8 cellular contexts compared by ENCODE assay signal in the genomic region with DNA sequence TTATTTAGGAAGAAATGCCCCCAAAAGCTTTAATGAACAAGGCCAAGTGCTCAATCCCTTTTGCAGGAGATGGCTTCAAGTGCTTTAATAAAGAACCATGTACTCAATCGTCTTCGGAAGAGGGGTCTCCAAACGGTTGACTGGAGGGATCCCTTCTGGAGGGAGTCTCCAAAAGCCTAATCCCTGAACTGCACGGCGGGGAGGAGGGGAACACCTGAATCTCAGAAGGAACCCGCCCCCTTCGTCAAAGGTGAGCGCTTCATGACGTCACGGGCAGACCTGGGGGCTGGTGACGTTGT. TPM values are rescaled to one million over a fixed set of nuclear protein-coding genes. Genes with fewer than 3 reads are reported as not detected.
DNase-seq lines count a peak whose midpoint lies in the region; ATAC-seq, FAIRE-seq and TF ChIP-seq lines count a peak whose summit lies in the region.

No MANE protein-coding gene starts in this region.

- intact Hi-C loops in kidney (cut with DNase I) = no loop called here

- H3K27ac ChIP-seq in angular gyrus (ENCODE audit: low read depth, low read length) = peak overlapping the region; percentile 98
- H3K27ac ChIP-seq in kidney (ENCODE audit: low read depth in 2 of 2, low read length in 2 of 2) = peak overlapping the region; percentile 92 to 99

- H3K9me3 ChIP-seq in kidney (ENCODE audit: control insufficient read depth in 1 of 2, low read length in 2 of 2) = no peaks in the 10 kb centered on the region

- peaks cover 8 to 14% of the 10 kb centered on the region in 2 donors for H3K4me1 ChIP-seq in kidney (ENCODE audit: control insufficient read depth in 1 of 2, insufficient read depth in 1 of 2, low read depth in 1 of 2, low read length in 2 of 2)

- no peak for TF ChIP-seq CTCF in BJ (IDR thresholded peaks at IDR 0.05; ENCODE audit: insufficient read depth, low read depth, low read length)
- TF ChIP-seq CTCF in kidney (IDR thresholded peaks at IDR 0.05; ENCODE audit: borderline replicate concordance, extremely low read depth, insufficient read depth) = no peak

- H3K9ac ChIP-seq in kidney (ENCODE audit: low read length in 2 of 2) = peak overlapping the region; percentile 94 to 95

- no peak for ATAC-seq in HG03378 (IDR thresholded peaks at IDR 0.05; ENCODE audit: unreplicated experiment)

- peaks cover 30% of the 10 kb centered on the region for H3K36me3 ChIP-seq in BJ (ENCODE audit: control insufficient read depth, insufficient read depth, low read length)
- H3K36me3 ChIP-seq in kidney (ENCODE audit: control insufficient read depth in 1 of 2, insufficient read depth in 2 of 2, low read length in 2 of 2) = peaks cover 33 to 38% of the 10 kb centered on the region in 2 donors

- H3K27me3 ChIP-seq in BJ (ENCODE audit: control insufficient read depth, insufficient read depth, low read length) = no peaks in the 10 kb centered on the region

- DNase-seq in BJ (ENCODE audit: low read depth) (no peak), LoVo (ENCODE audit: low spot score) (peak; percentile 71), kidney (no peak), HPDE6-E6E7 (ENCODE audit: extremely low spot score) (no peak), SW 1271 (lab: John Stamatoyannopoulos, UW) (no peak)
- peak; percentile 68 to 85 for DNase-seq in stimulated activated CD4-positive, alpha-beta T cell treated with anti-CD3 and anti-CD28 coated beads, Interleukin-4, amount 100 ng/mL, for 4 hours

- POLR2A ChIA-PET in BJ (lab: Charles Lee) = interaction anchor here (0.5 to 1.4 kb wide), 5 partner anchors 16 to 49 kb away, joined by 4 to 11 read pairs (median 5); a partner anchor contains a TSS

- CTCF ChIA-PET in BJ (lab: Yijun Ruan, JAX) = interaction anchor here (1.0 to 2.2 kb wide), 5 partner anchors 21 to 63 kb away, joined by 3 to 10 read pairs (median 4); a partner anchor contains a TSS

- FAIRE-seq in kidney (lab: Jason Lieb, UNC) = no peak

- H3K4me3 ChIP-seq in BJ (ENCODE audit: low read depth, low read length) = peak overlapping the region; percentile 100
- H3K4me3 ChIP-seq in kidney (ENCODE audit: low read length in 2 of 2) = peak overlapping the region; percentile 70 to 94

RNA-seq across cellular contexts. Expression of a gene that starts 0.5 kb away (rescaled TPM):
- polyA plus RNA-seq in BJ (2011; rRNA removed) = 50.2 and 51.8 TPM in 2 replicates
- polyA minus RNA-seq in BJ (2011; rRNA and poly(A)+ RNA removed) = 30.1 and 41.0 TPM in 2 replicates
- 37.1 TPM for total RNA-seq in kidney
- polyA plus RNA-seq in kidney (ENCODE audit: insufficient read depth, low read depth, low replicate concordance) = 54.0 TPM

RNA-seq across cellular contexts. Expression of a gene that starts 0.8 kb away (rescaled TPM):
- polyA plus RNA-seq in BJ (2011; rRNA removed) = 28.5 and 36.6 TPM in 2 replicates
- polyA minus RNA-seq in BJ (2011; rRNA and poly(A)+ RNA removed) = 19.2 and 30.1 TPM in 2 replicates
- 50.4 TPM for total RNA-seq in kidney
- 32.4 TPM for polyA plus RNA-seq in kidney (ENCODE audit: insufficient read depth, low read depth, low replicate concordance)

RNA-seq across cellular contexts. Expression of a gene that starts 16.2 kb away (rescaled TPM):
- polyA plus RNA-seq in BJ (2011; rRNA removed) (4.8 and 9.5 TPM in 2 replicates), kidney (ENCODE audit: insufficient read depth, low read depth, low replicate concordance) (87.9 TPM)
- polyA minus RNA-seq in BJ (2011; rRNA and poly(A)+ RNA removed) = 5.1 and 11.0 TPM in 2 replicates
- total RNA-seq in kidney = 132 TPM

RNA-seq across cellular contexts. Expression of a gene that starts 22.1 kb away (rescaled TPM):
- polyA plus RNA-seq in BJ (2011; rRNA removed) (12.5 and 20.6 TPM in 2 replicates), kidney (ENCODE audit: insufficient read depth, low read depth, low replicate concordance) (8.5 TPM)
- 27.0 and 28.9 TPM in 2 replicates for polyA minus RNA-seq in BJ (2011; rRNA and poly(A)+ RNA removed)
- total RNA-seq in kidney = 29.7 TPM

RNA-seq across cellular contexts. Expression of a gene that starts 45.3 kb away (rescaled TPM):
- polyA plus RNA-seq in BJ (2011; rRNA removed) (2,401 and 2,896 TPM in 2 replicates), kidney (ENCODE audit: insufficient read depth, low read depth, low replicate concordance) (1,965 TPM)
- 1,392 and 2,311 TPM in 2 replicates for polyA minus RNA-seq in BJ (2011; rRNA and poly(A)+ RNA removed)
- 1,461 TPM for total RNA-seq in kidney

Comparison
In these comparisons a context has a peak if more than half of its experiments do, and no peak if none do; other contexts are left out.
1. DNase-seq: peak in LoVo (single experiment) and stimulated activated CD4-positive, alpha-beta T cell treated with anti-CD3 and anti-CD28 coated beads, Interleukin-4, amount 100 ng/mL, for 4 hours (2 of 2); none in BJ (single experiment), kidney (single experiment), HPDE6-E6E7 (single experiment) and SW 1271 (0 of 2).